In genomic region chr20:46784450-46785127, GRCh38 we compare ENCODE assay signal across 17 cellular contexts.
DNase-seq lines count a peak whose midpoint lies in the region; ATAC-seq and TF ChIP-seq lines count a peak whose summit lies in the region.
"Had no signal": no experiment of that assay in that cellular context is flagged by ENCODE, and none has a peak within 500 bp of the region (broad histone marks: within the 10 kb centered on the region; RNA-seq: fewer than 3 reads in every experiment).

No MANE protein-coding gene starts in this region.

- no peak overlapping the region for H3K4me2 ChIP-seq in GM23248 (ENCODE audit: unreplicated experiment)
- H3K4me2 ChIP-seq in smooth muscle cell = no peak overlapping the region

- H3K27me3 ChIP-seq in GM23248 (replicated peaks; ENCODE audit: insufficient read depth) = 0 out of 2 replicates have a peak, but pooled peaks cover 7% of the 10 kb centered on the region
- H3K27me3 ChIP-seq in smooth muscle cell (ENCODE audit: low read depth) = no peaks in the 10 kb centered on the region

- no peak overlapping the region for H3K27ac ChIP-seq in GM23248
- no peak overlapping the region for H3K27ac ChIP-seq in smooth muscle cell (ENCODE audit: low read depth)
- H3K27ac ChIP-seq: heart right ventricle had no signal

- H3K4me1 ChIP-seq in GM23248 (ENCODE audit: insufficient read depth) = 0 out of 2 replicates have a peak, but pooled peaks cover 6% of the 10 kb centered on the region
- H3K4me1 ChIP-seq in smooth muscle cell (ENCODE audit: low read depth) = no peaks in the 10 kb centered on the region
- H3K4me1 ChIP-seq: heart right ventricle had no signal

- ATAC-seq in GM21381 (IDR thresholded peaks at IDR 0.05; ENCODE audit: unreplicated experiment) = no peak
- ATAC-seq: activated naive CD4-positive, alpha-beta T cell treated with anti-CD3 and anti-CD28 coated beads, Interleukin-2, amount 50 U/mL, for 72 hours; heart right ventricle; mucosa of descending colon; Right ventricle myocardium inferior had no signal

- peak; percentile 43 for DNase-seq in GM23248
- peak; percentile 34 for DNase-seq in SW480 (ENCODE audit: low spot score)
- peak; percentile 19 for DNase-seq in fibroblast of villous mesenchyme (ENCODE audit: low read depth)
- DNase-seq in smooth muscle cell (lab: John Stamatoyannopoulos, UW; ENCODE audit: unreplicated experiment) = no peak
- DNase-seq in DMS114 treated with DMSO at 0.1 percent for 48 hours (lab: John Stamatoyannopoulos, UW; ENCODE audit: unreplicated experiment) = no peak
- no peak for DNase-seq in NCI-H146 (lab: John Stamatoyannopoulos, UW)
- DNase-seq: activated CD4-positive, alpha-beta T cell treated with anti-CD3 and anti-CD28 coated beads, Interleukin-2, amount 10 ng/mL, durations not matched to agents 24 days and 14 days; activated T-cell treated with anti-CD3 and anti-CD28 coated beads for 4 hours; CD4-positive, alpha-beta memory T cell; heart right ventricle; mucosa of descending colon; NCI-H82; substantia nigra; T-helper 2 cell had no signal

- H3F3A ChIP-seq in GM23248 (ENCODE audit: insufficient read depth) (no peaks in the 10 kb centered on the region), smooth muscle cell (ENCODE audit: low read depth) (no peaks in the 10 kb centered on the region)

- H3K4me3 ChIP-seq in GM23248 (no peak overlapping the region), fibroblast of villous mesenchyme (ENCODE audit: low read depth, low read length) (no peak overlapping the region), smooth muscle cell (no peak overlapping the region)
- H3K4me3 ChIP-seq: heart right ventricle, mucosa of descending colon had no signal

- WGBS in GM23248 (ENCODE audit: low coverage in 1 of 2, low lambda C conversion rate in 2 of 2, missing lambda C conversion rate in 2 of 2), 2 experiments = 34% methylated on average over 15 of the region's 15 CpGs
- WGBS in smooth muscle cell (ENCODE audit: low lambda C conversion rate) = 73% methylated on average over 15 of the region's 15 CpGs

- H3K9me2 ChIP-seq in GM23248 (ENCODE audit: insufficient read depth) = no peaks in the 10 kb centered on the region

- H3K9me3 ChIP-seq in GM23248 (ENCODE audit: low read depth) (no peaks in the 10 kb centered on the region), smooth muscle cell (replicated peaks; ENCODE audit: low read depth) (no peaks in the 10 kb centered on the region)
- H3K9me3 ChIP-seq: heart right ventricle, mucosa of descending colon had no signal

- H3K36me3 ChIP-seq in GM23248 (ENCODE audit: low read depth) = no peaks in the 10 kb centered on the region
- no peaks in the 10 kb centered on the region for H3K36me3 ChIP-seq in smooth muscle cell (ENCODE audit: low read depth)
- H3K36me3 ChIP-seq: heart right ventricle had no signal

- H3K79me2 ChIP-seq in GM23248 (ENCODE audit: insufficient read depth) = no peaks in the 10 kb centered on the region
- no peaks in the 10 kb centered on the region for H3K79me2 ChIP-seq in smooth muscle cell (ENCODE audit: low read depth)

- H2AFZ ChIP-seq in GM23248 = peak overlapping the region; percentile 78
- H2AFZ ChIP-seq in smooth muscle cell (ENCODE audit: low read depth) = peak overlapping the region; percentile 21

- H4K20me1 ChIP-seq in GM23248 (ENCODE audit: insufficient read depth) = no peaks in the 10 kb centered on the region
- no peaks in the 10 kb centered on the region for H4K20me1 ChIP-seq in smooth muscle cell (ENCODE audit: low read depth)

- TF ChIP-seq CTCF in fibroblast of villous mesenchyme (IDR thresholded peaks at IDR 0.05; ENCODE audit: insufficient read depth, low read depth, low read length) = no peak
- TF ChIP-seq CTCF in smooth muscle cell (IDR thresholded peaks at IDR 0.05; ENCODE audit: borderline replicate concordance, insufficient read depth, poor library complexity, severe bottlenecking) = no peak

- H3K9ac ChIP-seq in GM23248 = no peak overlapping the region
- no peak overlapping the region for H3K9ac ChIP-seq in smooth muscle cell (ENCODE audit: low read depth)

- in situ Hi-C loops in GM23248 (cut with MboI) = no loop called here

Comparison
In these comparisons a context has a peak if more than half of its experiments do, and no peak if none do; other contexts are left out.
1. DNase-seq: peak in GM23248 (single experiment), SW480 (single experiment) and fibroblast of villous mesenchyme (single experiment); none in smooth muscle cell (single experiment), DMS114 treated with DMSO at 0.1 percent for 48 hours (single experiment) and NCI-H146 (single experiment).